In genomic region chr9:131627846-131628820, GRCh38 we compare ENCODE assay signal across 8 cellular contexts.
DNase-seq lines count a peak whose midpoint lies in the region; ATAC-seq, FAIRE-seq and TF ChIP-seq lines count a peak whose summit lies in the region.

No MANE protein-coding gene starts in this region.

- H2AFZ ChIP-seq in OCI-LY3 (ENCODE audit: low read depth, low read length) (no peak overlapping the region), astrocyte (ENCODE audit: low read depth, low read length) (peak overlapping the region; percentile 51)

- H3K9me3 Mint-ChIP-seq in astrocyte (ENCODE audit: unreplicated experiment) = no peaks in the 10 kb centered on the region

- H3K9me3 ChIP-seq in OCI-LY3 (ENCODE audit: insufficient read depth, low read length) = no peaks in the 10 kb centered on the region
- no peaks in the 10 kb centered on the region for H3K9me3 ChIP-seq in astrocyte (ENCODE audit: insufficient read depth, low read depth, low read length)
- H3K9me3 ChIP-seq in upper lobe of left lung = no peaks in the 10 kb centered on the region

- no peak overlapping the region for H3K4me3 Mint-ChIP-seq in astrocyte (ENCODE audit: unreplicated experiment)

- H3K4me2 ChIP-seq in OCI-LY3 (ENCODE audit: low read length) (peak overlapping the region; percentile 78), astrocyte (ENCODE audit: low read length) (peak overlapping the region; percentile 80)

- peaks cover 30% of the 10 kb centered on the region for H3K4me1 Mint-ChIP-seq in astrocyte (ENCODE audit: low read depth, unreplicated experiment)

- no peak for FAIRE-seq in astrocyte (lab: Jason Lieb, UNC)

- peak in 2 of 4 donors; percentile 35 to 84 for TF ChIP-seq POLR2A in upper lobe of left lung (IDR thresholded peaks at IDR 0.05)

- no peaks in the 10 kb centered on the region for H3K27me3 Mint-ChIP-seq in astrocyte (ENCODE audit: low read depth, unreplicated experiment)

- DNase-seq in astrocyte (ENCODE audit: low read depth) (peak; percentile 95), myocyte (ENCODE audit: low read depth) (peak; percentile 94), upper lobe of left lung (peak in 1 of 2 donors; percentile 92), COR-L47 (lab: John Stamatoyannopoulos, UW) (no peak)

- H3K79me2 ChIP-seq in OCI-LY3 (ENCODE audit: low read length) (peaks cover 81% of the 10 kb centered on the region), astrocyte (ENCODE audit: insufficient read depth, low read length) (no peaks in the 10 kb centered on the region)

- peaks cover 73% of the 10 kb centered on the region for H3K36me3 ChIP-seq in OCI-LY3 (replicated peaks; ENCODE audit: low read depth, low read length)
- H3K36me3 ChIP-seq in astrocyte (ENCODE audit: insufficient read depth, low read length) = peaks cover 5% of the 10 kb centered on the region
- peaks cover 3 to 73% (median 22%) of the 10 kb centered on the region in 4 donors for H3K36me3 ChIP-seq in upper lobe of left lung

- peak overlapping the region; percentile 100 for H3K27ac ChIP-seq in OCI-LY3 (ENCODE audit: low read length)
- H3K27ac ChIP-seq in astrocyte (ENCODE audit: low read depth, low read length) = peak overlapping the region; percentile 94
- peak overlapping the region; percentile 71 to 86 (median 78) for H3K27ac ChIP-seq in upper lobe of left lung

- TF ChIP-seq EP300 in upper lobe of left lung (IDR thresholded peaks at IDR 0.05) = peak; percentile 79 to 91 (median 83)

- 74 to 75% methylated on average over 18 to 28 of the region's 28 CpGs for WGBS in upper lobe of left lung, 2 donors

- H4K20me1 ChIP-seq in OCI-LY3 (ENCODE audit: insufficient read depth, low read length) (no peaks in the 10 kb centered on the region), astrocyte (ENCODE audit: insufficient read depth, low read length) (peaks cover 3% of the 10 kb centered on the region)

- H3K27me3 ChIP-seq in OCI-LY3 (ENCODE audit: low read depth, low read length) (no peaks in the 10 kb centered on the region), astrocyte (ENCODE audit: insufficient read depth, low read length) (no peaks in the 10 kb centered on the region), upper lobe of left lung (no peaks in the 10 kb centered on the region)

- H3K4me1 ChIP-seq in OCI-LY3 (ENCODE audit: low read length) = peaks cover 98% of the 10 kb centered on the region
- H3K4me1 ChIP-seq in astrocyte (ENCODE audit: insufficient read depth, low read length) = peaks cover 29% of the 10 kb centered on the region
- peaks cover 20 to 38% (median 24%) of the 10 kb centered on the region in 4 donors for H3K4me1 ChIP-seq in upper lobe of left lung

- H3K9ac ChIP-seq in OCI-LY3 (ENCODE audit: low read length) (peak overlapping the region; percentile 95), astrocyte (ENCODE audit: low read length) (peak overlapping the region; percentile 82)

- TF ChIP-seq CTCF in OCI-LY3 (IDR thresholded peaks at IDR 0.05; ENCODE audit: low read depth, low read length) (no peak), astrocyte (IDR thresholded peaks at IDR 0.05; ENCODE audit: insufficient read depth, low read depth, low read length) (no peak), upper lobe of left lung (IDR thresholded peaks at IDR 0.05) (no peak)

- peak overlapping the region; percentile 98 for H3K27ac Mint-ChIP-seq in astrocyte (ENCODE audit: unreplicated experiment)

- H3K36me3 Mint-ChIP-seq in astrocyte (ENCODE audit: low read depth, unreplicated experiment) = peaks cover 24% of the 10 kb centered on the region

- peak; percentile 49 for ATAC-seq in GM19023 (IDR thresholded peaks at IDR 0.05; ENCODE audit: unreplicated experiment)
- ATAC-seq in upper lobe of left lung (ENCODE audit: low FRiP score in 2 of 2) = peak; percentile 75 to 88
- ATAC-seq in HG03442 (IDR thresholded peaks at IDR 0.05; ENCODE audit: unreplicated experiment) = no peak
- no peak for ATAC-seq in GM18870 (IDR thresholded peaks at IDR 0.05; ENCODE audit: unreplicated experiment)

- H3K4me3 ChIP-seq in OCI-LY3 (ENCODE audit: low read length) = peak overlapping the region; percentile 69
- H3K4me3 ChIP-seq in astrocyte (ENCODE audit: insufficient read depth, low read depth, low read length) = peak overlapping the region; percentile 26
- peak overlapping the region in 1 of 4 donors; percentile 6 for H3K4me3 ChIP-seq in upper lobe of left lung

Comparison
In these comparisons a context has a peak if more than half of its experiments do, and no peak if none do; other contexts are left out.
1. ATAC-seq: peak in GM19023 (single experiment) and upper lobe of left lung (2 of 2); none in HG03442 (single experiment) and GM18870 (single experiment).
2. Peak in every context shown above with its lines, with median percentiles within 50 percentile points of each other: H3K27ac ChIP-seq.